Comparison of ENCODE assay signal across 25 cellular contexts in genomic region chr10:10985361-10985760, GRCh38. TPM values are rescaled to one million over a fixed set of nuclear protein-coding genes. Genes with fewer than 3 reads are reported as not detected.
DNase-seq lines count a peak whose midpoint lies in the region; ATAC-seq and TF ChIP-seq lines count a peak whose summit lies in the region.
"Had no signal": no experiment of that assay in that cellular context is flagged by ENCODE, and none has a peak within 500 bp of the region (broad histone marks: within the 10 kb centered on the region; RNA-seq: fewer than 3 reads in every experiment).

No MANE protein-coding gene starts in this region.

- H3K9me3 ChIP-seq in endodermal cell (ENCODE audit: control insufficient read depth, low read length) = no peaks in the 10 kb centered on the region
- no peaks in the 10 kb centered on the region for H3K9me3 ChIP-seq in neural progenitor cell (ENCODE audit: low read depth)
- no peaks in the 10 kb centered on the region for H3K9me3 ChIP-seq in thoracic aorta
- H3K9me3 ChIP-seq in ovary = no peaks in the 10 kb centered on the region
- H3K9me3 ChIP-seq: SJCRH30 had no signal

- no peak overlapping the region for H3K27ac Mint-ChIP-seq in GM23338
- H3K27ac Mint-ChIP-seq in endodermal cell = no peak overlapping the region
- no peak overlapping the region for H3K27ac Mint-ChIP-seq in neural progenitor cell
- H3K27ac Mint-ChIP-seq: B cell, CD14-positive monocyte had no signal

- H3K4me2 ChIP-seq in GM23338 (no peak overlapping the region), neural progenitor cell (no peak overlapping the region)

- H3K27ac ChIP-seq in GM23338 (ENCODE audit: low read depth) = no peak overlapping the region
- peak overlapping the region; percentile 7 for H3K27ac ChIP-seq in endodermal cell (ENCODE audit: low read depth, low read length)
- H3K27ac ChIP-seq in neural progenitor cell = no peak overlapping the region
- no peak overlapping the region for H3K27ac ChIP-seq in thoracic aorta
- no peak overlapping the region for H3K27ac ChIP-seq in ovary
- H3K27ac ChIP-seq: HL-60, SJCRH30 had no signal

- no peaks in the 10 kb centered on the region for H3F3A ChIP-seq in GM23338 (replicated peaks; ENCODE audit: low read depth)
- no peaks in the 10 kb centered on the region for H3F3A ChIP-seq in neural progenitor cell (ENCODE audit: low read depth)

- no peaks in the 10 kb centered on the region for H3K36me3 ChIP-seq in GM23338 (ENCODE audit: insufficient read depth)
- no peaks in the 10 kb centered on the region for H3K36me3 ChIP-seq in endodermal cell (ENCODE audit: control insufficient read depth, insufficient read depth, low read length)
- H3K36me3 ChIP-seq in neural progenitor cell = no peaks in the 10 kb centered on the region
- H3K36me3 ChIP-seq in thoracic aorta = no peaks in the 10 kb centered on the region
- H3K36me3 ChIP-seq in ovary = no peaks in the 10 kb centered on the region
- H3K36me3 ChIP-seq: SJCRH30 had no signal

- H4K20me1 ChIP-seq in GM23338 (replicated peaks; ENCODE audit: insufficient read depth) (no peaks in the 10 kb centered on the region), neural progenitor cell (ENCODE audit: low read depth) (no peaks in the 10 kb centered on the region)

- H3K9me2 ChIP-seq in GM23338 (ENCODE audit: insufficient read depth) = no peaks in the 10 kb centered on the region

- no peak overlapping the region for H3K4me3 Mint-ChIP-seq in GM23338
- H3K4me3 Mint-ChIP-seq in endodermal cell = no peak overlapping the region
- no peak overlapping the region for H3K4me3 Mint-ChIP-seq in neural progenitor cell
- H3K4me3 Mint-ChIP-seq: B cell, CD14-positive monocyte, H9 had no signal

- intact Hi-C loops in ovary (cut with DNase I) = no loop called here

- ATAC-seq in GM23338 (no peak), thoracic aorta (ENCODE audit: insufficient number of reproducible peaks, low FRiP score, low read depth) (no peak), GM18517 (IDR thresholded peaks at IDR 0.05; ENCODE audit: unreplicated experiment) (no peak), HG03378 (IDR thresholded peaks at IDR 0.05; ENCODE audit: unreplicated experiment) (no peak)
- ATAC-seq: HepG2, K562, Panc1 had no signal

- TF ChIP-seq POLR2A in ovary (IDR thresholded peaks at IDR 0.05) = no peak

- H3K36me3 Mint-ChIP-seq in GM23338 (ENCODE audit: low read depth) (no peaks in the 10 kb centered on the region), endodermal cell (ENCODE audit: low read depth) (no peaks in the 10 kb centered on the region), neural progenitor cell (no peaks in the 10 kb centered on the region)
- H3K36me3 Mint-ChIP-seq: CD14-positive monocyte had no signal

- H3K27me3 Mint-ChIP-seq in GM23338 (ENCODE audit: insufficient read depth, low read depth, poor library complexity) (no peaks in the 10 kb centered on the region), endodermal cell (ENCODE audit: insufficient read depth) (no peaks in the 10 kb centered on the region), neural progenitor cell (ENCODE audit: insufficient read depth, low read depth) (no peaks in the 10 kb centered on the region)

- H3K27me3 ChIP-seq in GM23338 (ENCODE audit: insufficient read depth) (no peaks in the 10 kb centered on the region), endodermal cell (ENCODE audit: control insufficient read depth, insufficient read depth, low read length, poor library complexity, severe bottlenecking) (no peaks in the 10 kb centered on the region), neural progenitor cell (no peaks in the 10 kb centered on the region), thoracic aorta (replicated peaks; ENCODE audit: insufficient read depth) (no peaks in the 10 kb centered on the region), ovary (no peaks in the 10 kb centered on the region)
- H3K27me3 ChIP-seq: SJCRH30 had no signal

- no peak for TF ChIP-seq EP300 in ovary (IDR thresholded peaks at IDR 0.05)

- H2AFZ ChIP-seq in GM23338 = peak overlapping the region; percentile 57; the same call in 1 of the 2 replicates
- H2AFZ ChIP-seq in neural progenitor cell (replicated peaks) = peak overlapping the region; percentile 21

- H3K4me1 Mint-ChIP-seq in GM23338 = peaks cover 4% of the 10 kb centered on the region; the same call in 2 of the 3 replicates
- H3K4me1 Mint-ChIP-seq in endodermal cell = peaks cover 5% of the 10 kb centered on the region
- H3K4me1 Mint-ChIP-seq in neural progenitor cell = peaks cover 2% of the 10 kb centered on the region
- H3K4me1 Mint-ChIP-seq: B cell, CD14-positive monocyte had no signal

- DNase-seq in GM23338 (ENCODE audit: low spot score) (no peak), endodermal cell (no peak), neural progenitor cell (ENCODE audit: low spot score) (no peak), thoracic aorta (ENCODE audit: low spot score) (no peak), ovary (no peak)
- DNase-seq: EL, GF-D8, H9, MM.1S, NCI-H1048, NCI-H1417 treated with DMSO at 0.1 percent for 48 hours, NCI-H187, NCI-H226, NCI-H510A treated with DMSO at 0.1 percent for 48 hours, NCI-H774, SJCRH30 had no signal

- H3K9ac ChIP-seq in endodermal cell (ENCODE audit: extremely low read depth, low read length, poor library complexity, severe bottlenecking) (no peak overlapping the region), neural progenitor cell (no peak overlapping the region)

- no peak for TF ChIP-seq CTCF in GM23338 (conservative IDR thresholded peaks at IDR 0.05; ENCODE audit: low read depth in 2 of 2)
- no peak for TF ChIP-seq CTCF in endodermal cell (conservative IDR thresholded peaks at IDR 0.05)
- TF ChIP-seq CTCF in neural progenitor cell (IDR thresholded peaks at IDR 0.05) = no peak
- no peak for TF ChIP-seq CTCF in thoracic aorta (IDR thresholded peaks at IDR 0.05)
- TF ChIP-seq CTCF in ovary (IDR thresholded peaks at IDR 0.05) = no peak

- 93 to 95% methylated on average over 2 of the region's 2 CpGs for WGBS in endodermal cell (ENCODE audit: insufficient coverage in 1 of 2, insufficient read length in 1 of 2), 2 experiments
- WGBS in ovary, 3 donors = 89 to 100% (median 96%) methylated on average over 2 of the region's 2 CpGs

- H3K4me3 ChIP-seq in GM23338 (no peak overlapping the region), endodermal cell (ENCODE audit: low read length) (no peak overlapping the region), neural progenitor cell (no peak overlapping the region), thoracic aorta (peak overlapping the region; percentile 45), ovary (no peak overlapping the region)
- H3K4me3 ChIP-seq: K562, SJCRH30 had no signal

- H3K9me3 Mint-ChIP-seq in GM23338 = no peaks in the 10 kb centered on the region
- H3K9me3 Mint-ChIP-seq in endodermal cell = no peaks in the 10 kb centered on the region
- no peaks in the 10 kb centered on the region for H3K9me3 Mint-ChIP-seq in neural progenitor cell
- H3K9me3 Mint-ChIP-seq: H9 had no signal

- H3K79me2 ChIP-seq in GM23338 (replicated peaks; ENCODE audit: insufficient read depth) (no peaks in the 10 kb centered on the region), neural progenitor cell (ENCODE audit: low read depth) (no peaks in the 10 kb centered on the region)

- peaks cover 5% of the 10 kb centered on the region; the same call in 1 of the 2 replicates for H3K4me1 ChIP-seq in GM23338 (ENCODE audit: insufficient read depth)
- no peaks in the 10 kb centered on the region for H3K4me1 ChIP-seq in endodermal cell (ENCODE audit: control insufficient read depth, insufficient read depth, low read length)
- no peaks in the 10 kb centered on the region for H3K4me1 ChIP-seq in neural progenitor cell
- H3K4me1 ChIP-seq in thoracic aorta (ENCODE audit: control insufficient read depth in 1 of 2, low read depth in 2 of 2) = no peaks in the 10 kb centered on the region
- no peaks in the 10 kb centered on the region for H3K4me1 ChIP-seq in ovary (ENCODE audit: insufficient read depth)
- H3K4me1 ChIP-seq: SJCRH30 had no signal

TF ChIP-seq in GM23338, 12 proteins besides CTCF, POLR2A, EP300 and RAD21:
- TF ChIP-seq STAT1 (IDR thresholded peaks at IDR 0.05; ENCODE audit: unreplicated experiment) = no peak

RNA-seq across cellular contexts. Expression of gene CELF2, which starts 32.3 kb away (rescaled TPM):
- total RNA-seq in GM23338 (2014; rRNA removed; shearing (Covaris generic)) = 22.5 and 22.9 TPM in 2 replicates
- polyA plus RNA-seq in GM23338 (2016; fragmentation: Nextera tagmentation; extraction: Ambion mirVana) (16.0 and 18.1 TPM in 2 replicates), ovary (10 to 100 TPM; 38.8 to 45.7 TPM)
- total RNA-seq in endodermal cell (10 to 100 TPM; 79.9 to 96.1 TPM), neural progenitor cell (ENCODE audit: low replicate concordance) (31.6 and 33.8 TPM in 2 replicates), thoracic aorta (10 to 100 TPM; 69.0 to 73.5 TPM), ovary (100 to 1,000 TPM in 1 of 7 donors, 10 to 100 TPM in 6; 50.7 to 107 (median 71.2) TPM)
- 23.5 TPM for polyA plus RNA-seq in endodermal cell (2013, experiment 1 of 2)
- 24.6 TPM for polyA plus RNA-seq in endodermal cell (2013, experiment 2 of 2)
- total RNA-seq: HepG2, HT-29 had no signal
- polyA plus RNA-seq: HepG2 had no signal
